ENCODE assay signal across 1 cellular context in the genomic region with DNA sequence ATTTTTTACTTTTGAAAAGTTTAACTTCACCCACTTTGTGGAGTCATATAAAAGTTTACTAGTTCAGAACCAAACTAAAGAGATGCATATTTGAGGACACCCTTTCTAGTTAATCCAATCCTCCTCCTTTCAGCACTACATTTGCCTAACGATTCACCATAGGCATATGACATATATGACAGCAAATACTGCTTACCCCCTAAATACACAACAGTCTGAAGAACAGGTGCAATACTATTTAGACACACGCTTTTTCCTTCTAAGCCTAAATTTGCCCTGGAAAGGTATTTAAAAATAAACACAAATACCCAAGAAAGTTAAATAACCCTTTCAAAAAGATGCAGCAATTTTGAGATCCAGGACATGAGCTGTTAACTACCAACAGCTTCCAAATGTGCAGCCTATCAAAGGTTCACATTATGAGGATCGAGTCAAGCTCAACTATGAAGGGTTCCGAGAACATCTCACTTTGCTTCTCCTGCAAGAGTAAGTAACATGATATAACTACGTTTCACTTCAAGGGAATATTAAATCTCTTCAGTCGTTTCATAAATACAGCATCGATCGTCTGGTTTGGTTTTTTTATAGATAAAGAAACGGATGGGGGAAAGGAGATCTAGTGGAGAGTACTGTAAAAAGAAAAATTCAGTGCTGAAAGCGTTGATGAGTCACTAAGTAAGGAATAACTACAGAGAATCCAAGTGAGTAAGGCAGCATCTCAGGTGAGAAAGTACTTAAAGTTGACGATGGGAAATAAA.
A peak's percentile ranks its signal among the peaks of the same experiment; 100 is the strongest.
TF ChIP-seq lines count a peak whose summit lies in the region.

No MANE protein-coding gene starts in this region.

TF ChIP-seq in HepG2, 621 proteins besides CTCF, POLR2A, EP300 and RAD21 (continued from another document and continues in another):
- TF ChIP-seq, protein P1, sequence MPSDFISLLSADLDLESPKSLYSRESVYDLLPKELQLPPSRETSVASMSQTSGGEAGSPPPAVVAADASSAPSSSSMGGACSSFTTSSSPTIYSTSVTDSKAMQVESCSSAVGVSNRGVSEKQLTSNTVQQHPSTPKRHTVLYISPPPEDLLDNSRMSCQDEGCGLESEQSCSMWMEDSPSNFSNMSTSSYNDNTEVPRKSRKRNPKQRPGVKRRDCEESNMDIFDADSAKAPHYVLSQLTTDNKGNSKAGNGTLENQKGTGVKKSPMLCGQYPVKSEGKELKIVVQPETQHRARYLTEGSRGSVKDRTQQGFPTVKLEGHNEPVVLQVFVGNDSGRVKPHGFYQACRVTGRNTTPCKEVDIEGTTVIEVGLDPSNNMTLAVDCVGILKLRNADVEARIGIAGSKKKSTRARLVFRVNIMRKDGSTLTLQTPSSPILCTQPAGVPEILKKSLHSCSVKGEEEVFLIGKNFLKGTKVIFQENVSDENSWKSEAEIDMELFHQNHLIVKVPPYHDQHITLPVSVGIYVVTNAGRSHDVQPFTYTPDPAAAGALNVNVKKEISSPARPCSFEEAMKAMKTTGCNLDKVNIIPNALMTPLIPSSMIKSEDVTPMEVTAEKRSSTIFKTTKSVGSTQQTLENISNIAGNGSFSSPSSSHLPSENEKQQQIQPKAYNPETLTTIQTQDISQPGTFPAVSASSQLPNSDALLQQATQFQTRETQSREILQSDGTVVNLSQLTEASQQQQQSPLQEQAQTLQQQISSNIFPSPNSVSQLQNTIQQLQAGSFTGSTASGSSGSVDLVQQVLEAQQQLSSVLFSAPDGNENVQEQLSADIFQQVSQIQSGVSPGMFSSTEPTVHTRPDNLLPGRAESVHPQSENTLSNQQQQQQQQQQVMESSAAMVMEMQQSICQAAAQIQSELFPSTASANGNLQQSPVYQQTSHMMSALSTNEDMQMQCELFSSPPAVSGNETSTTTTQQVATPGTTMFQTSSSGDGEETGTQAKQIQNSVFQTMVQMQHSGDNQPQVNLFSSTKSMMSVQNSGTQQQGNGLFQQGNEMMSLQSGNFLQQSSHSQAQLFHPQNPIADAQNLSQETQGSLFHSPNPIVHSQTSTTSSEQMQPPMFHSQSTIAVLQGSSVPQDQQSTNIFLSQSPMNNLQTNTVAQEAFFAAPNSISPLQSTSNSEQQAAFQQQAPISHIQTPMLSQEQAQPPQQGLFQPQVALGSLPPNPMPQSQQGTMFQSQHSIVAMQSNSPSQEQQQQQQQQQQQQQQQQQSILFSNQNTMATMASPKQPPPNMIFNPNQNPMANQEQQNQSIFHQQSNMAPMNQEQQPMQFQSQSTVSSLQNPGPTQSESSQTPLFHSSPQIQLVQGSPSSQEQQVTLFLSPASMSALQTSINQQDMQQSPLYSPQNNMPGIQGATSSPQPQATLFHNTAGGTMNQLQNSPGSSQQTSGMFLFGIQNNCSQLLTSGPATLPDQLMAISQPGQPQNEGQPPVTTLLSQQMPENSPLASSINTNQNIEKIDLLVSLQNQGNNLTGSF (CRISPR knock-in tag; IDR thresholded peaks at IDR 0.05): no peak
- TF ChIP-seq SMC3 (IDR thresholded peaks at IDR 0.05; ENCODE audit: low read length): no peak
- TF ChIP-seq HNRNPH1 (optimal IDR thresholded peaks at IDR 0.05; ENCODE audit: low read depth, low read length): no peak
- TF ChIP-seq KLF12 (CRISPR knock-in tag; IDR thresholded peaks at IDR 0.05; ENCODE audit: borderline replicate concordance): peak; percentile 17
- no peak for TF ChIP-seq ZNF549 (CRISPR knock-in tag; IDR thresholded peaks at IDR 0.05)
- TF ChIP-seq, protein P2, sequence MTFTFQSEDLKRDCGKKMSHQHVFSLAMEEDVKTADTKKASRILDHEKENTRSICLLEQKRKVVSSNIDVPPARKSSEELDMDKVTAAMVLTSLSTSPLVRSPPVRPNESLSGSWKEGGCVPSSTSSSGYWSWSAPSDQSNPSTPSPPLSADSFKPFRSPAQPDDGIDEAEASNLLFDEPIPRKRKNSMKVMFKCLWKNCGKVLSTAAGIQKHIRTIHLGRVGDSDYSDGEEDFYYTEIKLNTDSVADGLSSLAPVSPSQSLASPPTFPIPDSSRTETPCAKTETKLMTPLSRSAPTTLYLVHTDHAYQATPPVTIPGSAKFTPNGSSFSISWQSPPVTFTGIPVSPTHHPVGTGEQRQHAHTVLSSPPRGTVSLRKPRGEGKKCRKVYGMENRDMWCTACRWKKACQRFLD (CRISPR knock-in tag; IDR thresholded peaks at IDR 0.05; ENCODE audit: borderline replicate concordance): no peak
- no peak for TF ChIP-seq ZNF674 (CRISPR knock-in tag; IDR thresholded peaks at IDR 0.05; ENCODE audit: low read depth)
- TF ChIP-seq MZF1 (CRISPR knock-in tag; IDR thresholded peaks at IDR 0.05; ENCODE audit: borderline replicate concordance): peak; percentile 64; the same call in 1 of the 2 replicates
- TF ChIP-seq, protein P3, sequence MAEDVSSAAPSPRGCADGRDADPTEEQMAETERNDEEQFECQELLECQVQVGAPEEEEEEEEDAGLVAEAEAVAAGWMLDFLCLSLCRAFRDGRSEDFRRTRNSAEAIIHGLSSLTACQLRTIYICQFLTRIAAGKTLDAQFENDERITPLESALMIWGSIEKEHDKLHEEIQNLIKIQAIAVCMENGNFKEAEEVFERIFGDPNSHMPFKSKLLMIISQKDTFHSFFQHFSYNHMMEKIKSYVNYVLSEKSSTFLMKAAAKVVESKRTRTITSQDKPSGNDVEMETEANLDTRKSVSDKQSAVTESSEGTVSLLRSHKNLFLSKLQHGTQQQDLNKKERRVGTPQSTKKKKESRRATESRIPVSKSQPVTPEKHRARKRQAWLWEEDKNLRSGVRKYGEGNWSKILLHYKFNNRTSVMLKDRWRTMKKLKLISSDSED (CRISPR knock-in tag; IDR thresholded peaks at IDR 0.05): no peak
- TF ChIP-seq, protein P4, sequence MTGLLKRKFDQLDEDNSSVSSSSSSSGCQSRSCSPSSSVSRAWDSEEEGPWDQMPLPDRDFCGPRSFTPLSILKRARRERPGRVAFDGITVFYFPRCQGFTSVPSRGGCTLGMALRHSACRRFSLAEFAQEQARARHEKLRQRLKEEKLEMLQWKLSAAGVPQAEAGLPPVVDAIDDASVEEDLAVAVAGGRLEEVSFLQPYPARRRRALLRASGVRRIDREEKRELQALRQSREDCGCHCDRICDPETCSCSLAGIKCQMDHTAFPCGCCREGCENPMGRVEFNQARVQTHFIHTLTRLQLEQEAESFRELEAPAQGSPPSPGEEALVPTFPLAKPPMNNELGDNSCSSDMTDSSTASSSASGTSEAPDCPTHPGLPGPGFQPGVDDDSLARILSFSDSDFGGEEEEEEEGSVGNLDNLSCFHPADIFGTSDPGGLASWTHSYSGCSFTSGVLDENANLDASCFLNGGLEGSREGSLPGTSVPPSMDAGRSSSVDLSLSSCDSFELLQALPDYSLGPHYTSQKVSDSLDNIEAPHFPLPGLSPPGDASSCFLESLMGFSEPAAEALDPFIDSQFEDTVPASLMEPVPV (CRISPR knock-in tag; IDR thresholded peaks at IDR 0.05): no peak
- TF ChIP-seq MEIS1 (CRISPR knock-in tag; IDR thresholded peaks at IDR 0.05; ENCODE audit: borderline replicate concordance): no peak
- TF ChIP-seq, protein P5, sequence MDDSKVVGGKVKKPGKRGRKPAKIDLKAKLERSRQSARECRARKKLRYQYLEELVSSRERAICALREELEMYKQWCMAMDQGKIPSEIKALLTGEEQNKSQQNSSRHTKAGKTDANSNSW (CRISPR knock-in tag; IDR thresholded peaks at IDR 0.05; ENCODE audit: borderline replicate concordance): no peak; the same call in 1 of the 2 replicates
- TF ChIP-seq ZNF569 (CRISPR knock-in tag; IDR thresholded peaks at IDR 0.05; ENCODE audit: borderline replicate concordance): no peak
- 0 out of 2 replicates have a peak, but pooled peaks have one; percentile 15 for TF ChIP-seq ERF (CRISPR knock-in tag; IDR thresholded peaks at IDR 0.05)
- TF ChIP-seq, protein P6, sequence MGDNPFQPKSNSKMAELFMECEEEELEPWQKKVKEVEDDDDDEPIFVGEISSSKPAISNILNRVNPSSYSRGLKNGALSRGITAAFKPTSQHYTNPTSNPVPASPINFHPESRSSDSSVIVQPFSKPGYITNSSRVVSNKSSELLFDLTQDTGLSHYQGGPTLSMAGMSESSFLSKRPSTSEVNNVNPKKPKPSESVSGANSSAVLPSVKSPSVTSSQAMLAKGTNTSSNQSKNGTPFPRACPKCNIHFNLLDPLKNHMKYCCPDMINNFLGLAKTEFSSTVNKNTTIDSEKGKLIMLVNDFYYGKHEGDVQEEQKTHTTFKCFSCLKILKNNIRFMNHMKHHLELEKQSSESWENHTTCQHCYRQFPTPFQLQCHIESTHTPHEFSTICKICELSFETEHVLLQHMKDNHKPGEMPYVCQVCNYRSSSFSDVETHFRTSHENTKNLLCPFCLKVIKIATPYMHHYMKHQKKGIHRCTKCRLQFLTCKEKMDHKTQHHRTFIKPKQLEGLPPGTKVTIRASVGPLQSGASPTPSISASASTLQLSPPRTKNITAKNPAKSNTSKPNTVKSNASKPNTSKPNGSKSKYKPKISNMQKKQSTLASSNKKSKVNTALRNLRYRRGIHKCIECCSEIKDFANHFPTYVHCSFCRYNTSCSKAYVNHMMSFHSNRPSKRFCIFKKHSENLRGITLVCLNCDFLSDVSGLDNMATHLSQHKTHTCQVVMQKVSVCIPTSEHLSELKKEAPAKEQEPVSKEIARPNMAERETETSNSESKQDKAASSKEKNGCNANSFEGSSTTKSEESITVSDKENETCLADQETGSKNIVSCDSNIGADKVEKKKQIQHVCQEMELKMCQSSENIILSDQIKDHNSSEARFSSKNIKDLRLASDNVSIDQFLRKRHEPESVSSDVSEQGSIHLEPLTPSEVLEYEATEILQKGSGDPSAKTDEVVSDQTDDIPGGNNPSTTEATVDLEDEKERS (CRISPR knock-in tag; IDR thresholded peaks at IDR 0.05): peak; percentile 42; the same call in 1 of the 2 replicates
- TF ChIP-seq ZNF7 (CRISPR knock-in tag; IDR thresholded peaks at IDR 0.05): no peak
- no peak for TF ChIP-seq ZBTB8A (CRISPR knock-in tag; IDR thresholded peaks at IDR 0.05; ENCODE audit: borderline replicate concordance, low read depth)
- no peak for TF ChIP-seq RNF2 (conservative IDR thresholded peaks at IDR 0.05; ENCODE audit: low read depth)
- TF ChIP-seq, protein P7, sequence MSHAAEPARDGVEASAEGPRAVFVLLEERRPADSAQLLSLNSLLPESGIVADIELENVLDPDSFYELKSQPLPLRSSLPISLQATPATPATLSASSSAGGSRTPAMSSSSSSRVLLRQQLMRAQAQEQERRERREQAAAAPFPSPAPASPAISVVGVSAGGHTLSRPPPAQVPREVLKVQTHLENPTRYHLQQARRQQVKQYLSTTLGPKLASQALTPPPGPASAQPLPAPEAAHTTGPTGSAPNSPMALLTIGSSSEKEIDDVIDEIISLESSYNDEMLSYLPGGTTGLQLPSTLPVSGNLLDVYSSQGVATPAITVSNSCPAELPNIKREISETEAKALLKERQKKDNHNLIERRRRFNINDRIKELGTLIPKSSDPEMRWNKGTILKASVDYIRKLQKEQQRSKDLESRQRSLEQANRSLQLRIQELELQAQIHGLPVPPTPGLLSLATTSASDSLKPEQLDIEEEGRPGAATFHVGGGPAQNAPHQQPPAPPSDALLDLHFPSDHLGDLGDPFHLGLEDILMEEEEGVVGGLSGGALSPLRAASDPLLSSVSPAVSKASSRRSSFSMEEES (CRISPR knock-in tag; IDR thresholded peaks at IDR 0.05): peak; percentile 9; the same call in 1 of the 2 replicates
- TF ChIP-seq JARID2 (CRISPR knock-in tag; IDR thresholded peaks at IDR 0.05; ENCODE audit: insufficient replicate concordance): no peak
- TF ChIP-seq MBD4 (IDR thresholded peaks at IDR 0.05; ENCODE audit: borderline replicate concordance, low read length): no peak
- TF ChIP-seq ZNF44 (CRISPR knock-in tag; IDR thresholded peaks at IDR 0.05): no peak
- TF ChIP-seq YY1 (IDR thresholded peaks at IDR 0.05; ENCODE audit: insufficient read depth, insufficient replicate concordance, low read depth, low read length): peak; percentile 10
- no peak for TF ChIP-seq GABPB1 (CRISPR knock-in tag; IDR thresholded peaks at IDR 0.05)
- TF ChIP-seq EZH2 (conservative IDR thresholded peaks at IDR 0.05; ENCODE audit: low read depth, low read length): no peak
- no peak for TF ChIP-seq KLF11 (CRISPR knock-in tag; IDR thresholded peaks at IDR 0.05)
- TF ChIP-seq, protein P8, sequence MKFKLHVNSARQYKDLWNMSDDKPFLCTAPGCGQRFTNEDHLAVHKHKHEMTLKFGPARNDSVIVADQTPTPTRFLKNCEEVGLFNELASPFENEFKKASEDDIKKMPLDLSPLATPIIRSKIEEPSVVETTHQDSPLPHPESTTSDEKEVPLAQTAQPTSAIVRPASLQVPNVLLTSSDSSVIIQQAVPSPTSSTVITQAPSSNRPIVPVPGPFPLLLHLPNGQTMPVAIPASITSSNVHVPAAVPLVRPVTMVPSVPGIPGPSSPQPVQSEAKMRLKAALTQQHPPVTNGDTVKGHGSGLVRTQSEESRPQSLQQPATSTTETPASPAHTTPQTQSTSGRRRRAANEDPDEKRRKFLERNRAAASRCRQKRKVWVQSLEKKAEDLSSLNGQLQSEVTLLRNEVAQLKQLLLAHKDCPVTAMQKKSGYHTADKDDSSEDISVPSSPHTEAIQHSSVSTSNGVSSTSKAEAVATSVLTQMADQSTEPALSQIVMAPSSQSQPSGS (CRISPR knock-in tag; IDR thresholded peaks at IDR 0.05): no peak
- no peak for TF ChIP-seq SIX4 (CRISPR knock-in tag; IDR thresholded peaks at IDR 0.05)
- TF ChIP-seq ZNF441 (CRISPR knock-in tag; IDR thresholded peaks at IDR 0.05; ENCODE audit: borderline replicate concordance): no peak
- TF ChIP-seq, protein P9, sequence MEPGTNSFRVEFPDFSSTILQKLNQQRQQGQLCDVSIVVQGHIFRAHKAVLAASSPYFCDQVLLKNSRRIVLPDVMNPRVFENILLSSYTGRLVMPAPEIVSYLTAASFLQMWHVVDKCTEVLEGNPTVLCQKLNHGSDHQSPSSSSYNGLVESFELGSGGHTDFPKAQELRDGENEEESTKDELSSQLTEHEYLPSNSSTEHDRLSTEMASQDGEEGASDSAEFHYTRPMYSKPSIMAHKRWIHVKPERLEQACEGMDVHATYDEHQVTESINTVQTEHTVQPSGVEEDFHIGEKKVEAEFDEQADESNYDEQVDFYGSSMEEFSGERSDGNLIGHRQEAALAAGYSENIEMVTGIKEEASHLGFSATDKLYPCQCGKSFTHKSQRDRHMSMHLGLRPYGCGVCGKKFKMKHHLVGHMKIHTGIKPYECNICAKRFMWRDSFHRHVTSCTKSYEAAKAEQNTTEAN (CRISPR knock-in tag; conservative IDR thresholded peaks at IDR 0.05): no peak
- TF ChIP-seq ZFP1 (CRISPR knock-in tag; IDR thresholded peaks at IDR 0.05): no peak
- TF ChIP-seq, protein P10, sequence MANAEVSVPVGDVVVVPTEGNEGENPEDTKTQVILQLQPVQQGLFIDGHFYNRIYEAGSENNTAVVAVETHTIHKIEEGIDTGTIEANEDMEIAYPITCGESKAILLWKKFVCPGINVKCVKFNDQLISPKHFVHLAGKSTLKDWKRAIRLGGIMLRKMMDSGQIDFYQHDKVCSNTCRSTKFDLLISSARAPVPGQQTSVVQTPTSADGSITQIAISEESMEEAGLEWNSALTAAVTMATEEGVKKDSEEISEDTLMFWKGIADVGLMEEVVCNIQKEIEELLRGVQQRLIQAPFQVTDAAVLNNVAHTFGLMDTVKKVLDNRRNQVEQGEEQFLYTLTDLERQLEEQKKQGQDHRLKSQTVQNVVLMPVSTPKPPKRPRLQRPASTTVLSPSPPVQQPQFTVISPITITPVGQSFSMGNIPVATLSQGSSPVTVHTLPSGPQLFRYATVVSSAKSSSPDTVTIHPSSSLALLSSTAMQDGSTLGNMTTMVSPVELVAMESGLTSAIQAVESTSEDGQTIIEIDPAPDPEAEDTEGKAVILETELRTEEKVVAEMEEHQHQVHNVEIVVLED (CRISPR knock-in tag; IDR thresholded peaks at IDR 0.05; ENCODE audit: borderline replicate concordance): no peak
